Comparison of ENCODE assay signal across 8 cellular contexts in the genomic region with DNA sequence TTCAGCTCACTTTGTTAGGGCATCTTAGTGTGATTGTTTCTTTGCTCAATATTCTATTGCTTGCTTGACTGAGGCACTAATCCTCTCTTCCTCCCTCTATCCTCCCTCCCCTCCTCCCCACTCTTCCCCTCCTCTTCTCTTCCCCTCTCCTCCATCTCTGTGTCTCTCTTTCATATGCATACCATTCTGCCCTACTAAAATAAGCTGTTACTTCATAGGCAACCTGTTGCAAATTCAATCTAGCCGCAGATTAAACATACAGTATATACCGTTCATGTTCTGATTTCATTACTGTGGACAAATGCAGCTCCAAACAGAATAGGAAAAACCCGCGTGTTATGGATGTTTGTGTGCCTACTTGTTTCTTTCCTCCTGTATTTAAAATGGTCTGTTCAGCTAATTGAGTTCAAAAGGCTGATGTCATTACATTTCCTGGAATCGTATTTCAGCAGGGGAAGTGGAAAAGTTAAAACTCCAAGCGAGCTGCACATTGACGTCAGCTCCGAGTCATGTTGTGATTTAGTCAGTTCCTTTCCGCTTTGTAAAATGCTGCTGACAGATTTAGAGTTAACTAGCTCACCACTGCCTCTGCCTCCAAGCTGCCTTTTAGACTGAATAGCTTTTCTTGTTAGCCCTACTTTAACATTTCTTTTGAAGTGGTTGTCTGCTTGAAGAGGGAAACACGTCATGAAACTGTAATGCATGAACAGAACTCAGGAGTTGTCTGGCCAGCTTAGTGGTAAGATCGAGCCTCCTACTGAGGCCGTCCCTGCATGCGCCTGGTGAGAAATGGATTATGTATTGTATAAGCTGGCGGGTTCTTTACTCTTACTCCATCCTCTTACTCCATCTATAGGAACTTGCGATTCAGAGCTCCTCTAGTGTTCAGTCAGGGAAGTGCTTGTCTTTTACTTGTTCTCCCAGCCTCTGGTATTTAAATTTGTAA.
DNase-seq lines count a peak whose midpoint lies in the region; ATAC-seq and TF ChIP-seq lines count a peak whose summit lies in the region.

No MANE protein-coding gene starts in this region.

- no peak overlapping the region for H2BK5ac ChIP-seq in trophoblast cell (ENCODE audit: low read depth, low read length, poor library complexity)

- H3K9ac ChIP-seq in SK-N-MC (ENCODE audit: insufficient read length) (peak overlapping the region; percentile 69), trophoblast cell (ENCODE audit: low read length) (no peak overlapping the region)

- DNase-seq in GM03348 (ENCODE audit: low spot score) (peak; percentile 73), HAP-1 (ENCODE audit: low spot score in 2 of 2) (peak; percentile 74 to 91), M059J (ENCODE audit: low read depth) (peak; percentile 91), SK-N-MC (ENCODE audit: low read depth, low spot score) (peak; percentile 92), Right ventricle myocardium superior (peak; percentile 66), trophoblast cell (peak; percentile 90 to 95), upper lobe of left lung (peak in 1 of 2 donors; percentile 83)

- H3K36me3 Mint-ChIP-seq in activated naive CD8-positive, alpha-beta T cell: peaks cover 10% of the 10 kb centered on the region

- H3K27ac Mint-ChIP-seq in activated naive CD8-positive, alpha-beta T cell: peak overlapping the region; percentile 98

- no peak overlapping the region for H2AK5ac ChIP-seq in trophoblast cell (ENCODE audit: low read length)

- peak overlapping the region; percentile 25 for H4K91ac ChIP-seq in trophoblast cell (ENCODE audit: low read depth, low read length)

- no peaks in the 10 kb centered on the region for H3K9me3 Mint-ChIP-seq in activated naive CD8-positive, alpha-beta T cell (ENCODE audit: low read depth)

- H3K4me1 Mint-ChIP-seq in activated naive CD8-positive, alpha-beta T cell (ENCODE audit: low read depth): peaks cover 35% of the 10 kb centered on the region

- no peak overlapping the region for H2BK120ac ChIP-seq in trophoblast cell (ENCODE audit: insufficient read depth, low read length, poor library complexity)

- peak overlapping the region; percentile 16 for H3K4me3 ChIP-seq in HAP-1
- H3K4me3 ChIP-seq in SK-N-MC: peak overlapping the region; percentile 73
- H3K4me3 ChIP-seq in trophoblast cell (ENCODE audit: low read depth, low read length): no peak overlapping the region
- peak overlapping the region in 3 of 4 donors; percentile 36 to 49 (median 42) for H3K4me3 ChIP-seq in upper lobe of left lung

- ATAC-seq in Right ventricle myocardium superior (ENCODE audit: poor library complexity): peak; percentile 91
- ATAC-seq in upper lobe of left lung (ENCODE audit: low FRiP score in 2 of 2): peak; percentile 92 to 93

- H3K9me3 ChIP-seq in HAP-1 (no peaks in the 10 kb centered on the region), SK-N-MC (ENCODE audit: low read depth, low read length) (no peaks in the 10 kb centered on the region), trophoblast cell (ENCODE audit: insufficient read depth, low read depth, low read length) (no peaks in the 10 kb centered on the region), upper lobe of left lung (no peaks in the 10 kb centered on the region)

- peak overlapping the region; percentile 57 for H4K8ac ChIP-seq in trophoblast cell (ENCODE audit: low read depth, low read length)

- no peak overlapping the region for H3K23ac ChIP-seq in trophoblast cell (ENCODE audit: low read length)

- H3K4me3 Mint-ChIP-seq in activated naive CD8-positive, alpha-beta T cell: peak overlapping the region; percentile 86

- H3K27me3 ChIP-seq in HAP-1 (ENCODE audit: low read depth): no peaks in the 10 kb centered on the region
- H3K27me3 ChIP-seq in trophoblast cell (ENCODE audit: insufficient read depth, low read length): no peaks in the 10 kb centered on the region
- no peaks in the 10 kb centered on the region for H3K27me3 ChIP-seq in upper lobe of left lung

- H3K79me2 ChIP-seq in trophoblast cell (ENCODE audit: control insufficient read depth, insufficient read depth, low read length, poor library complexity): no peaks in the 10 kb centered on the region

- H3K18ac ChIP-seq in trophoblast cell (ENCODE audit: low read length): no peak overlapping the region

- no peak overlapping the region for H2AFZ ChIP-seq in trophoblast cell (ENCODE audit: insufficient read depth, low read length, poor library complexity)

- H3K27me3 Mint-ChIP-seq in activated naive CD8-positive, alpha-beta T cell: no peaks in the 10 kb centered on the region

- in situ Hi-C loops in HAP-1 (cut with MboI; ENCODE audit: low sequenced_read_pairs): no loop called here

- intact Hi-C loops in Right ventricle myocardium superior (cut with DNase I): loop anchor here (5.0 kb wide), 1 partner anchor 68 kb away; a partner anchor contains a TSS

- peaks cover 9% of the 10 kb centered on the region for H3K4me1 ChIP-seq in HAP-1
- H3K4me1 ChIP-seq in trophoblast cell (ENCODE audit: control insufficient read depth in 1 of 2, insufficient read depth in 2 of 2, low read length in 2 of 2): peaks cover 2 to 5% of the 10 kb centered on the region in 2 experiments
- peaks cover 10 to 27% (median 20%) of the 10 kb centered on the region in 4 donors for H3K4me1 ChIP-seq in upper lobe of left lung

- WGBS in trophoblast cell (ENCODE audit: extremely low coverage, insufficient coverage, insufficient read length): no CpG with 5 or more reads among the region's 15 CpGs
- 0 to 1% methylated on average over 15 of the region's 15 CpGs for WGBS in upper lobe of left lung, 2 donors

- H4K12ac ChIP-seq in trophoblast cell (ENCODE audit: low read depth, low read length): no peak overlapping the region

- TF ChIP-seq POLR2A in upper lobe of left lung (IDR thresholded peaks at IDR 0.05): peak in 3 of 4 donors; percentile 17 to 58 (median 42)

- H3K27ac ChIP-seq in SK-N-MC: peak overlapping the region; percentile 84
- peak overlapping the region; percentile 83 for H3K27ac ChIP-seq in trophoblast cell (ENCODE audit: low read depth, low read length)
- peak overlapping the region; percentile 87 to 95 (median 91) for H3K27ac ChIP-seq in upper lobe of left lung

- H3K36me3 ChIP-seq in HAP-1 (replicated peaks): no peaks in the 10 kb centered on the region
- no peaks in the 10 kb centered on the region for H3K36me3 ChIP-seq in SK-N-MC (ENCODE audit: insufficient read depth, low read length)
- H3K36me3 ChIP-seq in trophoblast cell (ENCODE audit: control insufficient read depth in 1 of 2, insufficient read depth in 2 of 2, low read length in 2 of 2): no peaks in the 10 kb centered on the region
- no peaks in the 10 kb centered on the region for H3K36me3 ChIP-seq in upper lobe of left lung

- H3K4me2 ChIP-seq in trophoblast cell (ENCODE audit: low read length): peak overlapping the region; percentile 56

- peak; percentile 85 to 95 (median 91) for TF ChIP-seq EP300 in upper lobe of left lung (IDR thresholded peaks at IDR 0.05)

- H3K14ac ChIP-seq in trophoblast cell (ENCODE audit: low read length): no peak overlapping the region

- no peak overlapping the region for H3K4ac ChIP-seq in trophoblast cell (ENCODE audit: low read depth, low read length)

- H2BK12ac ChIP-seq in trophoblast cell (ENCODE audit: low read length): no peak overlapping the region

- H3K79me1 ChIP-seq in trophoblast cell (ENCODE audit: low read length): peaks cover 3% of the 10 kb centered on the region

- TF ChIP-seq CTCF in upper lobe of left lung (IDR thresholded peaks at IDR 0.05): peak; percentile 71 to 91 (median 88)
